Comparison of ENCODE assay signal across 8 cellular contexts in the genomic region with DNA sequence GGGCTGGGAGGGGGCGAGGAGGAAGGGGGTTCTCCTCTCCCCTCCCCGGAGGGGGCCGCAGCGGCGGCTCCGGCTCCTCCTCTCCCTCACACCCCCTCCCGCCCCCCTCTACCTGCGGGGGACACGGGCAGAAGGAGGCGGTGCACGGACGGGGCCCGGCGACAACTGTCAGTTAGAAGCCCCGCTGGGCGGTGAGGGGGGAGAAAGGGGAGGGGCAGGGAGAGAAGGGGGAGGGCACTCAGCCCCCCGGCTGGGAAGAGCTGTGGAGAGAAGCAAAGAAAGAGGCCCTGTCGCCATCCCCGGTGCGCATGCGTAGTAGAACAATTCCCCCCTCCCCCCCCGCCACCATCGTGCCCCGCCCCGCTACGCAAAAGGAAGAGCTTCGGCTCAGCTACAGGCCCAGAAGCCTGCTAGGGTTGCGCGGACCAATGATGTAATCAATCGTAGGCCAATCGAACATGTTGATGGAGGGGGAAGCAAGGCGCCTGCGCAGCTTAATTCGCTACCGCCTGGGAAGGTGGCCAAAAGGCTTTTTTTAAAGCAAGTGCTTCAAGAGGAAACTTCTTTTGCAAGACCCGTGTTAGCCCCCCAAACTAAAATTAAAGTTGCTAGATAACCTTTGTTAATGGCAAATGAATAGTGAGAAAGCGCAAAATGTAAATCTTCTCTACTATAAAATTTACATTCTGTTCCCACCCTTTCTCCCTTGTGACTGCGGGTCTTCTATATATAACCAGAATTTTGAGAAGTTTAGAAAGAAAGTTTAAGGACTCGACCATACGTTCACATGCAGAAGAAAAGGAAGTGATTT. TPM values are rescaled to one million over a fixed set of nuclear protein-coding genes. Genes with fewer than 3 reads are reported as not detected.
DNase-seq lines count a peak whose midpoint lies in the region; ATAC-seq and TF ChIP-seq lines count a peak whose summit lies in the region.

No MANE protein-coding gene starts in this region.

- POLR2A ChIA-PET in Panc1 (lab: Charles Lee) = no interaction called here

- ATAC-seq in GM21737 (IDR thresholded peaks at IDR 0.05; ENCODE audit: unreplicated experiment) (peak; percentile 54), Panc1 (peak; percentile 82)

- in situ Hi-C loops in Panc1 (cut with HindIII; ENCODE audit: low pct_unique_long_range_greater_than_20kb, low sequenced_read_pairs) = no loop called here

- no peaks in the 10 kb centered on the region for H3K27me3 ChIP-seq in Panc1 (ENCODE audit: control insufficient read depth, insufficient read depth, low read length)
- no peaks in the 10 kb centered on the region for H3K27me3 ChIP-seq in esophagus squamous epithelium

- CTCF ChIA-PET in Panc1 (lab: Charles Lee) = no interaction called here

- TF ChIP-seq CTCF in Panc1 (IDR thresholded peaks at IDR 0.05) (no peak), esophagus squamous epithelium (IDR thresholded peaks at IDR 0.05) (no peak)

- peak in 2 of 4 donors; percentile 5 to 58 for TF ChIP-seq POLR2A in esophagus squamous epithelium (IDR thresholded peaks at IDR 0.05)

- no peaks in the 10 kb centered on the region for H3K9me3 ChIP-seq in Panc1 (ENCODE audit: control insufficient read depth, insufficient read depth, low read depth, low read length)
- no peaks in the 10 kb centered on the region for H3K9me3 ChIP-seq in esophagus squamous epithelium

- H3K4me3 ChIP-seq in Panc1 (ENCODE audit: low read depth in 2 of 2, low read length in 2 of 2) (peak overlapping the region; percentile 61 to 66), esophagus squamous epithelium (peak overlapping the region; percentile 82 to 100 (median 86))

- no TSS peak for BruUV-seq in Panc1 (replicated peaks; lab: Mats Ljungman, UMichigan)

- DNase-seq in DMS79 (lab: John Stamatoyannopoulos, UW) (peak; percentile 95), KG1 (lab: John Stamatoyannopoulos, UW) (peak; percentile 92), Panc1 (ENCODE audit: low read depth, low spot score) (peak; percentile 60), activated T-helper 1 cell treated with Interleukin-2 at 50 U/mL for 16 hours (ENCODE audit: low read depth) (peak; percentile 85), esophagus squamous epithelium (lab: John Stamatoyannopoulos, UW) (peak; percentile 67), myocyte (ENCODE audit: low read depth) (peak; percentile 98)
- DNase-seq in stimulated activated CD8-positive, alpha-beta memory T cell treated with anti-CD3 and anti-CD28 coated beads, Interleukin-7, amount 100 ng/mL, for 4 hours (ENCODE audit: low read depth in 2 of 2) = peak; percentile 93 to 95

- H3K27ac ChIP-seq in Panc1 (ENCODE audit: low read length) (peak overlapping the region; percentile 79), esophagus squamous epithelium (peak overlapping the region; percentile 98 to 100 (median 99))

- 1 to 2% methylated on average over 13 to 24 of the region's 40 CpGs for WGBS in esophagus squamous epithelium, 2 donors

- H3K36me3 ChIP-seq in Panc1 (ENCODE audit: control insufficient read depth, insufficient read depth, low read length) (no peaks in the 10 kb centered on the region), esophagus squamous epithelium (peaks cover 0 to 38% (median 0%) of the 10 kb centered on the region in 3 donors)

- no peaks in the 10 kb centered on the region for H3K4me1 ChIP-seq in Panc1 (ENCODE audit: control insufficient read depth, insufficient read depth, low read length)
- H3K4me1 ChIP-seq in esophagus squamous epithelium = peaks cover 0 to 61% (median 29%) of the 10 kb centered on the region in 3 donors

- intact Hi-C loops in Panc1 (cut with micrococcal nuclease; ENCODE audit: unreplicated experiment) = no loop called here
- intact Hi-C loops in esophagus squamous epithelium (cut with DNase I) = no loop called here

RNA-seq across cellular contexts. Expression of a gene that starts 7.0 kb away (rescaled TPM):
- total RNA-seq in Panc1 (2021; ENCODE audit: unreplicated experiment) = 3.9 TPM
- polyA plus RNA-seq in Panc1 (2012; ENCODE audit: insufficient read length) = 2.2 TPM
- 10 to 100 TPM in 2 of 4 donors, 1 to 10 TPM in 2; 5.9 to 17.7 (median 10.9) TPM for total RNA-seq in esophagus squamous epithelium
- 38.3 and 42.0 TPM in 2 replicates for total RNA-seq in myocyte
- polyA plus RNA-seq in myocyte (2012) = 7.4 TPM

Comparison
In these comparisons a context has a peak if more than half of its experiments do, and no peak if none do; other contexts are left out.
1. Peak in every context shown above with its lines: DNase-seq, ATAC-seq, H3K4me3 ChIP-seq and H3K27ac ChIP-seq.